In genomic region chr12:62221107-62221506, GRCh38 we compare ENCODE assay signal across 33 cellular contexts.
"Had no signal": no experiment of that assay in that cellular context is flagged by ENCODE, and none has a peak within 500 bp of the region (broad histone marks: within the 10 kb centered on the region; RNA-seq: fewer than 3 reads in every experiment).

No MANE protein-coding gene starts in this region.

- DNase-seq: activated effector memory CD4-positive, alpha-beta T cell treated with anti-CD3 and anti-CD28 coated beads, Interleukin-2, amount 50 U/mL, for 16 hours; activated effector memory CD4-positive, alpha-beta T cell treated with Interleukin-2 at 50 U/mL for 16 hours; activated gamma-delta T cell; activated gamma-delta T cell treated with Interleukin-2 at 50 U/mL for 16 hours; activated naive CD4-positive, alpha-beta T cell; activated naive CD4-positive, alpha-beta T cell treated with anti-CD3 and anti-CD28 coated beads for 36 hours; activated naive CD4-positive, alpha-beta T cell treated with anti-CD3 and anti-CD28 coated beads, Interleukin-2, amount 10 ng/mL, durations not matched to agents 7 days and 5 days; activated naive CD4-positive, alpha-beta T cell treated with anti-CD3 and anti-CD28 coated beads, Interleukin-2, amount 50 U/mL, for 16 hours; activated naive CD4-positive, alpha-beta T cell treated with Interleukin-2 at 50 U/mL for 16 hours; activated naive CD8-positive, alpha-beta T cell treated with anti-CD3 and anti-CD28 coated beads for 36 hours; activated naive CD8-positive, alpha-beta T cell treated with anti-CD3 and anti-CD28 coated beads, Interleukin-2, amount 10 ng/mL, durations not matched to agents 7 days and 5 days; activated naive CD8-positive, alpha-beta T cell treated with anti-CD3 and anti-CD28 coated beads, Interleukin-2, amount 50 U/mL, for 24 hours; activated T-cell treated with anti-CD3 and anti-CD28 coated beads, Interleukin-2, amount 50 U/mL, for 24 hours; activated T-cell treated with anti-CD3 and anti-CD28 coated beads, Interleukin-2, amount 50 U/mL, for 4 hours; activated T-cell treated with anti-CD3 and anti-CD28 coated beads, Interleukin-2, amount 50 U/mL, for 48 hours; activated T-cell treated with anti-CD3 and anti-CD28 coated beads, Interleukin-2, amount 50 U/mL, for 72 hours; adrenal gland; amniotic stem cell; amygdala; anterior cingulate cortex; aorta; body of pancreas; brain microvascular endothelial cell; caudate nucleus; central memory CD4-positive, alpha-beta T cell; cerebellar nuclear complex had no signal

- H3K4me1 ChIP-seq: ascending aorta, body of pancreas, breast epithelium had no signal

- ATAC-seq: activated naive CD4-positive, alpha-beta T cell treated with anti-CD3 and anti-CD28 coated beads, Interleukin-2, amount 50 U/mL, for 72 hours; activated naive CD8-positive, alpha-beta T cell treated with anti-CD3 and anti-CD28 coated beads, Interleukin-2, amount 50 U/mL, for 24 hours; activated T-cell treated with anti-CD3 and anti-CD28 coated beads, Interleukin-2, amount 50 U/mL, for 4 hours; activated T-cell treated with anti-CD3 and anti-CD28 coated beads, Interleukin-2, amount 50 U/mL, for 72 hours; activated T-helper 17 cell treated with anti-CD3 and anti-CD28 coated beads, Interleukin-2, amount 50 U/mL, for 72 hours; body of pancreas had no signal

- H3K27ac ChIP-seq: adrenal gland, ascending aorta, body of pancreas, brain microvascular endothelial cell, breast epithelium, cardiac muscle cell had no signal

- FAIRE-seq: astrocyte, bronchial epithelial cell had no signal

- H3K27me3 ChIP-seq: adrenal gland, ascending aorta, body of pancreas, brain microvascular endothelial cell, breast epithelium, cardiac muscle cell had no signal

- H3K36me3 ChIP-seq: adrenal gland, ascending aorta, brain microvascular endothelial cell, breast epithelium, cardiac muscle cell had no signal

- H3K4me3 ChIP-seq: adrenal gland, ascending aorta, body of pancreas, breast epithelium, cardiac muscle cell had no signal

- H3K9me3 ChIP-seq: adrenal gland, ascending aorta, body of pancreas, breast epithelium had no signal
